12 cellular contexts compared by ENCODE assay signal in the genomic region with DNA sequence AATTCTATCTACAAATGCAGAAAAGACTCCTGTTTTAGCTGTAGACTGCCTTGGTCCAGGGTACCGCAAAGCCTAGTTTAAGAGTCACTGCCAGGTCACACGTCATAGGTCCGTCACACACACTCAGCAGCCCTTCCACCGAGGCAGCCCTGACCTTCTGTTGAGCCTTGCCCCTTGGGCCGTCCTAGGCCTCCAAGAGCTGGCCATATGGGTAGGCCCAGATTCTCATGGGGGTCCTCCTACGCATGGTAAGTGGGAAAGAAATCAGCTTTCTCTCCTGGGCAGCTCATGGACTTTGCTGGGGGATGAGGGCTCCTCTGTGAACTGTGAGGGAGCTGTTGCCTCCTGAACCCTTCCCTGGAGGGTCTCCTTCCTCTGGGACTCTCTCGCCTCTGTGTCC.
"Had no signal": no experiment of that assay in that cellular context is flagged by ENCODE, and none has a peak within 500 bp of the region (broad histone marks: within the 10 kb centered on the region; RNA-seq: fewer than 3 reads in every experiment).

No MANE protein-coding gene starts in this region.

- H3K9me3 ChIP-seq: tibial artery had no signal

- H3K36me3 Mint-ChIP-seq: neural progenitor cell, T-cell had no signal

- H3K27me3 ChIP-seq: neural progenitor cell had no signal

- H3K9me3 Mint-ChIP-seq: endodermal cell, neural progenitor cell, T-cell had no signal

- H3K27ac Mint-ChIP-seq: activated CD8-positive, alpha-beta T cell treated with anti-CD3 and anti-CD28 coated beads, Interleukin-2, amount 10 ng/mL, durations not matched to agents 7 days and 5 days; neural progenitor cell had no signal

- H3K4me1 ChIP-seq: neural progenitor cell, parathyroid adenoma, tibial artery had no signal

- H3K36me3 ChIP-seq: neural progenitor cell, tibial artery had no signal

- H3K4me3 Mint-ChIP-seq: activated CD8-positive, alpha-beta T cell treated with anti-CD3 and anti-CD28 coated beads, Interleukin-2, amount 10 ng/mL, durations not matched to agents 7 days and 5 days; endodermal cell; neural progenitor cell; T-cell had no signal

- H3K4me1 Mint-ChIP-seq: neural progenitor cell had no signal

- ATAC-seq: activated CD8-positive, alpha-beta T cell treated with anti-CD3 and anti-CD28 coated beads, Interleukin-2, amount 10 ng/mL, durations not matched to agents 7 days and 5 days; T-cell had no signal

- H3K27ac ChIP-seq: neural progenitor cell, parathyroid adenoma, SK-N-MC, tibial artery, VCaP had no signal

- DNase-seq: activated CD4-positive, alpha-beta T cell treated with anti-CD3 and anti-CD28 coated beads for 4 hours; activated CD8-positive, alpha-beta memory T cell treated with anti-CD3 and anti-CD28 coated beads, Interleukin-2, amount 50 U/mL, for 48 hours; activated CD8-positive, alpha-beta T cell treated with anti-CD3 and anti-CD28 coated beads, Interleukin-2, amount 10 ng/mL, durations not matched to agents 7 days and 5 days; activated naive CD4-positive, alpha-beta T cell; cortex of kidney; endodermal cell; T-cell had no signal

- H3K27me3 Mint-ChIP-seq: T-cell had no signal

- H3K4me3 ChIP-seq: neural progenitor cell, SK-N-MC, tibial artery had no signal
